In the genomic region with DNA sequence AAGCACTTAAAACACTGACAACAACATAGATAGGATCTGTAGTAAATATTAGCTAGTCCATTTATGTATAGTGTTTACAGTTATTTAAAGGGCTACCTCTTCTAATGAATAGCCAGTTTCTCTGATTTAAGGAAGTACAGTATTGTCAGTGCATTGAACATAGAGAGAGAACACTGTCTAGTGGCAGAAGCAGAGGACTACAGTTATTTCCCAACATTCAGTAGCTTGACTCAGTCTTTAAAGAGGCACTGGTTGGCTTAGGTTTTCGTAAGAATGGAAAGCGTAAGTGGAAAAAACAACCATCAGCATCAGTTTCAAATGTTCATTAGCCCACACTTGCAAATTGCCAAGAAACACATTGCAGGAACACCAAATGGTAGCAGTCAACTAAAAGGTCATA, we compare ENCODE assay signal across 10 cellular contexts.
DNase-seq lines count a peak whose midpoint lies in the region; ATAC-seq and TF ChIP-seq lines count a peak whose summit lies in the region.
"Had no signal": no experiment of that assay in that cellular context is flagged by ENCODE, and none has a peak within 500 bp of the region (broad histone marks: within the 10 kb centered on the region; RNA-seq: fewer than 3 reads in every experiment).

No MANE protein-coding gene starts in this region.

- no peak overlapping the region for H3K27ac Mint-ChIP-seq in chondrocyte (ENCODE audit: unreplicated experiment)
- H3K27ac Mint-ChIP-seq: activated CD4-positive, alpha-beta T cell treated with anti-CD3 and anti-CD28 coated beads for 36 hours had no signal

- intact Hi-C loops in sciatic nerve (cut with DNase I), result no loop called here

- no peaks in the 10 kb centered on the region for H3K9me3 Mint-ChIP-seq in chondrocyte (ENCODE audit: low read depth)

- ATAC-seq in sciatic nerve, result peak; percentile 62
- ATAC-seq: activated CD4-positive, alpha-beta T cell treated with anti-CD3 and anti-CD28 coated beads for 36 hours had no signal

- H3K36me3 Mint-ChIP-seq in chondrocyte (ENCODE audit: low read depth), result peaks cover 3% of the 10 kb centered on the region

- DNase-seq in GM04504 (ENCODE audit: low read depth) (peak; percentile 41), NOMO-1 treated with dmso at 0.1 percent for 144 hours (lab: John Stamatoyannopoulos, UW; ENCODE audit: unreplicated experiment) (peak; percentile 51), chondrocyte (ENCODE audit: low spot score) (no peak), sciatic nerve (ENCODE audit: low spot score) (no peak), medulla oblongata (ENCODE audit: extremely low spot score) (no peak), epidermal melanocyte (ENCODE audit: insufficient read length, low spot score) (no peak), occipital lobe (lab: John Stamatoyannopoulos, UW) (no peak)
- DNase-seq: activated CD4-positive, alpha-beta T cell treated with anti-CD3 and anti-CD28 coated beads for 36 hours; NCI-H526; pancreas had no signal

- H3K4me1 Mint-ChIP-seq in chondrocyte (ENCODE audit: low read depth), result peaks cover 34% of the 10 kb centered on the region
- H3K4me1 Mint-ChIP-seq: activated CD4-positive, alpha-beta T cell treated with anti-CD3 and anti-CD28 coated beads for 36 hours had no signal

- no peaks in the 10 kb centered on the region for H3K27me3 Mint-ChIP-seq in chondrocyte (ENCODE audit: low read depth)

- H3K4me3 Mint-ChIP-seq in chondrocyte (ENCODE audit: unreplicated experiment), result no peak overlapping the region
- H3K4me3 Mint-ChIP-seq: activated CD4-positive, alpha-beta T cell treated with anti-CD3 and anti-CD28 coated beads for 36 hours had no signal

- peak; percentile 74 for TF ChIP-seq CTCF in chondrocyte (IDR thresholded peaks at IDR 0.05)

Comparison
In these comparisons a context has a peak if more than half of its experiments do, and no peak if none do; other contexts are left out.
1. DNase-seq: peak in GM04504 (single experiment) and NOMO-1 treated with dmso at 0.1 percent for 144 hours (single experiment); none in chondrocyte (single experiment), sciatic nerve (single experiment), medulla oblongata (single experiment), epidermal melanocyte (single experiment) and occipital lobe (single experiment).